ENCODE assay signal across 11 cellular contexts in genomic region chr13:49374585-49375290, GRCh38.
DNase-seq lines count a peak whose midpoint lies in the region; ATAC-seq, FAIRE-seq and TF ChIP-seq lines count a peak whose summit lies in the region.
"Had no signal": no experiment of that assay in that cellular context is flagged by ENCODE, and none has a peak within 500 bp of the region (broad histone marks: within the 10 kb centered on the region; RNA-seq: fewer than 3 reads in every experiment).

No MANE protein-coding gene starts in this region.

- H3K9me3 ChIP-seq in A673 (ENCODE audit: low read depth, low read length, poor library complexity, severe bottlenecking), result no peaks in the 10 kb centered on the region
- no peaks in the 10 kb centered on the region for H3K9me3 ChIP-seq in HEK293 (ENCODE audit: control insufficient read depth, insufficient read depth, low read depth, low read length)
- H3K9me3 ChIP-seq in keratinocyte (ENCODE audit: control insufficient read depth, low read depth, low read length), result no peaks in the 10 kb centered on the region

- TF ChIP-seq CTCF in A673 (conservative IDR thresholded peaks at IDR 0.05; ENCODE audit: low read depth, low read length), result no peak
- no peak for TF ChIP-seq CTCF in HEK293 (tag by site-specific recombination; IDR thresholded peaks at IDR 0.05)
- no peak for TF ChIP-seq CTCF in keratinocyte (optimal IDR thresholded peaks at IDR 0.05 in 1 of 3, IDR thresholded peaks at IDR 0.05 in 1 of 3, conservative IDR thresholded peaks at IDR 0.05 in 1 of 3; ENCODE audit: extremely low read depth in 1 of 3, insufficient read depth in 2 of 3, low read length in 3 of 3)

- no peak overlapping the region for H2AFZ ChIP-seq in keratinocyte (ENCODE audit: control insufficient read depth, low read length)

- H3K4me1 Mint-ChIP-seq in activated T-helper 17 cell treated with anti-CD3 and anti-CD28 coated beads, Interleukin-2, amount 50 U/mL, for 72 hours, result peaks cover 9% of the 10 kb centered on the region

- H3K27ac Mint-ChIP-seq in activated T-helper 17 cell treated with anti-CD3 and anti-CD28 coated beads, Interleukin-2, amount 50 U/mL, for 72 hours, result no peak overlapping the region
- H3K27ac Mint-ChIP-seq: CD4-positive, alpha-beta T cell; type B pancreatic cell had no signal

- H3K4me3 Mint-ChIP-seq in activated T-helper 17 cell treated with anti-CD3 and anti-CD28 coated beads, Interleukin-2, amount 50 U/mL, for 72 hours, result no peak overlapping the region
- H3K4me3 Mint-ChIP-seq: CD4-positive, alpha-beta T cell; type B pancreatic cell had no signal

- peak; percentile 51 for FAIRE-seq in keratinocyte (lab: Jason Lieb, UNC)

- H3K27ac ChIP-seq in A673 (ENCODE audit: low read depth, low read length, poor library complexity, severe bottlenecking) (no peak overlapping the region), HEK293 (ENCODE audit: extremely low read depth, low read depth, low read length) (no peak overlapping the region), keratinocyte (ENCODE audit: control insufficient read depth, insufficient read depth, low read length) (no peak overlapping the region), substantia nigra (ENCODE audit: low read depth, low read length, poor library complexity, severe bottlenecking) (no peak overlapping the region)

- POLR2A ChIA-PET in A673 (lab: Charles Lee; ENCODE audit: low non-redundant PET), result no interaction called here
- POLR2A ChIA-PET in HEK293 (lab: Yijun Ruan, JAX), result no interaction called here

- H3K9me1 ChIP-seq in keratinocyte (ENCODE audit: control insufficient read depth, extremely low read depth, insufficient read depth, low read length), result no peaks in the 10 kb centered on the region

- H3K36me3 Mint-ChIP-seq in activated T-helper 17 cell treated with anti-CD3 and anti-CD28 coated beads, Interleukin-2, amount 50 U/mL, for 72 hours (ENCODE audit: low read depth), result no peaks in the 10 kb centered on the region

- CTCF ChIA-PET in A673 (lab: Charles Lee), result no interaction called here
- CTCF ChIA-PET in HEK293 (lab: Yijun Ruan, JAX), result interaction anchor here (2.2 kb wide), 1 partner anchor 19 kb away, joined by 4 read pairs; no protein-coding TSS in a partner anchor

- no peak overlapping the region for H3K9ac ChIP-seq in keratinocyte (ENCODE audit: control insufficient read depth, extremely low read depth, insufficient read depth, low read length)

- DNase-seq in A673 (ENCODE audit: low spot score), result peak; percentile 34
- peak; percentile 19 for DNase-seq in keratinocyte (ENCODE audit: low read depth, low spot score)
- DNase-seq in HUDEP-2 (lab: John Stamatoyannopoulos, UW; ENCODE audit: unreplicated experiment in 76 of 76), result no peak
- no peak for DNase-seq in superior temporal gyrus (ENCODE audit: extremely low spot score)
- no peak for DNase-seq in substantia nigra (lab: John Stamatoyannopoulos, UW)
- DNase-seq: CD4-positive, alpha-beta T cell; SHP77 had no signal

- dilution Hi-C loops in keratinocyte (cut with MboI; ENCODE audit: extremely low pct_ligation_motif_present, low sequenced_read_pairs), result no loop called here

- no peaks in the 10 kb centered on the region for H3K9me3 Mint-ChIP-seq in activated T-helper 17 cell treated with anti-CD3 and anti-CD28 coated beads, Interleukin-2, amount 50 U/mL, for 72 hours
- H3K9me3 Mint-ChIP-seq: CD4-positive, alpha-beta T cell; type B pancreatic cell had no signal

- H3K27me3 ChIP-seq in A673 (replicated peaks; ENCODE audit: insufficient read depth, low read depth, low read length, poor library complexity), result no peaks in the 10 kb centered on the region
- H3K27me3 ChIP-seq in keratinocyte (ENCODE audit: control insufficient read depth, extremely low read depth, insufficient read depth, low read length), result no peaks in the 10 kb centered on the region

- H3K27me3 Mint-ChIP-seq in activated T-helper 17 cell treated with anti-CD3 and anti-CD28 coated beads, Interleukin-2, amount 50 U/mL, for 72 hours, result no peaks in the 10 kb centered on the region
- H3K27me3 Mint-ChIP-seq: CD4-positive, alpha-beta T cell; type B pancreatic cell had no signal

- peak; percentile 75 for ATAC-seq in activated T-helper 17 cell treated with anti-CD3 and anti-CD28 coated beads, Interleukin-2, amount 50 U/mL, for 72 hours (replicated peaks)
- no peak for ATAC-seq in GM21381 (IDR thresholded peaks at IDR 0.05; ENCODE audit: unreplicated experiment)

- intact Hi-C loops in A673 (cut with micrococcal nuclease; ENCODE audit: unreplicated experiment), result no loop called here

- H3K79me2 ChIP-seq in keratinocyte (ENCODE audit: control insufficient read depth, insufficient read depth, low read length), result no peaks in the 10 kb centered on the region

- no peak overlapping the region for H3K4me2 ChIP-seq in keratinocyte (ENCODE audit: control insufficient read depth, extremely low read depth, insufficient read depth, low read depth, low read length)

- H3K36me3 ChIP-seq in A673 (ENCODE audit: insufficient read depth, low read length, poor library complexity, severe bottlenecking), result no peaks in the 10 kb centered on the region
- H3K36me3 ChIP-seq in HEK293 (ENCODE audit: control insufficient read depth in 2 of 2, insufficient read depth in 1 of 2, low read length in 2 of 2), result no peaks in the 10 kb centered on the region
- H3K36me3 ChIP-seq in keratinocyte (ENCODE audit: control insufficient read depth in 2 of 2, extremely low read depth in 1 of 2, insufficient read depth in 2 of 2, low read length in 2 of 2), result no peaks in the 10 kb centered on the region

- H3K4me1 ChIP-seq in A673 (ENCODE audit: insufficient read depth, low read length, poor library complexity, severe bottlenecking) (peaks cover 3% of the 10 kb centered on the region), HEK293 (ENCODE audit: control insufficient read depth, insufficient read depth, low read length) (peaks cover 12% of the 10 kb centered on the region; the same call in 1 of the 2 replicates), keratinocyte (ENCODE audit: control insufficient read depth, extremely low read depth, insufficient read depth, low read length) (peaks cover 9% of the 10 kb centered on the region)

- no peaks in the 10 kb centered on the region for H4K20me1 ChIP-seq in keratinocyte (ENCODE audit: control insufficient read depth, extremely low read depth, insufficient read depth, low read length)

- no peak overlapping the region for H3K4me3 ChIP-seq in A673 (ENCODE audit: low read depth, low read length, poor library complexity, severe bottlenecking)
- H3K4me3 ChIP-seq in HEK293 (ENCODE audit: low read depth, low read length), result no peak overlapping the region
- no peak overlapping the region for H3K4me3 ChIP-seq in keratinocyte (ENCODE audit: control insufficient read depth in 2 of 3, extremely low read depth in 1 of 3, insufficient read depth in 2 of 3, low read depth in 1 of 3, low read length in 3 of 3)

- no TSS peak for BruUV-seq in A673 (replicated peaks; lab: Mats Ljungman, UMichigan)

TF ChIP-seq in HEK293, 187 proteins besides CTCF, POLR2A, EP300 and RAD21 (continues in another document):
- peak; percentile 51; the same call in 1 of the 2 replicates for TF ChIP-seq WT1 (tag by site-specific recombination; IDR thresholded peaks at IDR 0.05)
- TF ChIP-seq PRDM6 (tag by site-specific recombination; IDR thresholded peaks at IDR 0.05), result peak; percentile 41; the same call in 1 of the 2 replicates
- no peak for TF ChIP-seq SALL2 (tag by site-specific recombination; IDR thresholded peaks at IDR 0.05; ENCODE audit: borderline replicate concordance)
- peak; percentile 67; the same call in 1 of the 2 replicates for TF ChIP-seq HIC1 (tag by site-specific recombination; IDR thresholded peaks at IDR 0.05)
- TF ChIP-seq ZNF423 (tag by site-specific recombination; IDR thresholded peaks at IDR 0.05), result no peak
- peak; percentile 37; the same call in 1 of the 2 replicates for TF ChIP-seq ZNF660 (tag by site-specific recombination; IDR thresholded peaks at IDR 0.05)
- TF ChIP-seq ZFP37 (tag by site-specific recombination; IDR thresholded peaks at IDR 0.05), result 0 out of 2 replicates have a peak, but pooled peaks have one; percentile 31
- peak; percentile 85 for TF ChIP-seq ZNF558 (tag by site-specific recombination; IDR thresholded peaks at IDR 0.05)
- peak; percentile 38; the same call in 1 of the 2 replicates for TF ChIP-seq OSR2 (tag by site-specific recombination; IDR thresholded peaks at IDR 0.05)
- TF ChIP-seq ZNF629 (tag by site-specific recombination; IDR thresholded peaks at IDR 0.05), result peak; percentile 77
- TF ChIP-seq BCL11A (tag by site-specific recombination; IDR thresholded peaks at IDR 0.05; ENCODE audit: low read depth), result no peak
- TF ChIP-seq SP7 (tag by site-specific recombination; IDR thresholded peaks at IDR 0.05), result peak; percentile 50; the same call in 1 of the 2 replicates
- TF ChIP-seq ZNF214 (tag by site-specific recombination; IDR thresholded peaks at IDR 0.05; ENCODE audit: borderline replicate concordance), result no peak

Comparison
In these comparisons a context has a peak if more than half of its experiments do, and no peak if none do; other contexts are left out.
1. DNase-seq: peak in A673 (single experiment) and keratinocyte (single experiment); none in HUDEP-2 (0 of 76), superior temporal gyrus (single experiment) and substantia nigra (0 of 49).